19 cellular contexts compared by ENCODE assay signal in genomic region chr9:14750871-14751270, GRCh38. TPM values are rescaled to one million over a fixed set of nuclear protein-coding genes. Genes with fewer than 3 reads are reported as not detected.
DNase-seq lines count a peak whose midpoint lies in the region; ATAC-seq and TF ChIP-seq lines count a peak whose summit lies in the region.
"Had no signal": no experiment of that assay in that cellular context is flagged by ENCODE, and none has a peak within 500 bp of the region (broad histone marks: within the 10 kb centered on the region; RNA-seq: fewer than 3 reads in every experiment).

No MANE protein-coding gene starts in this region.

- WGBS in endodermal cell (ENCODE audit: insufficient coverage in 1 of 2, insufficient read length in 1 of 2), 2 experiments, result 86 to 94% methylated on average over 1 of the region's 1 CpG

- no peak overlapping the region for H3K9ac ChIP-seq in endodermal cell (ENCODE audit: extremely low read depth, low read length, poor library complexity, severe bottlenecking)
- H3K9ac ChIP-seq: KMS-11 had no signal

- H3K4me1 Mint-ChIP-seq in endodermal cell, result peaks cover 78% of the 10 kb centered on the region

- H3K27ac ChIP-seq in right atrium auricular region, result no peak overlapping the region
- no peak overlapping the region for H3K27ac ChIP-seq in endodermal cell (ENCODE audit: low read depth, low read length)
- H3K27ac ChIP-seq: C4-2B, KMS-11 had no signal

- DNase-seq in Right ventricle myocardium inferior (ENCODE audit: missing footprints) (no peak), right atrium auricular region (ENCODE audit: low spot score) (no peak), endodermal cell (no peak), iris pigment epithelial cell (ENCODE audit: low read depth) (peak; percentile 1), NCI-H1048 (lab: John Stamatoyannopoulos, UW) (no peak)
- DNase-seq in stimulated activated CD4-positive, alpha-beta T cell treated with anti-CD3 and anti-CD28 coated beads, Interleukin-12 subunit alpha, Interleukin-12 subunit beta, amount 100 ng/mL, for 4 hours, result no peak
- DNase-seq: 8988T; CD8-positive, alpha-beta memory T cell; GOT3; IMR-90; NCI-H1105; NCI-H446 treated with DMSO at 0.1 percent for 48 hours; NCI-H526 treated with DMSO at 0.1 percent for 48 hours; OCI-M1 had no signal

- H3K4me3 Mint-ChIP-seq in endodermal cell, result no peak overlapping the region
- H3K4me3 Mint-ChIP-seq: CD8-positive, alpha-beta memory T cell had no signal

- H3K27me3 ChIP-seq in right atrium auricular region (no peaks in the 10 kb centered on the region), endodermal cell (ENCODE audit: control insufficient read depth, insufficient read depth, low read length, poor library complexity, severe bottlenecking) (no peaks in the 10 kb centered on the region)

- ATAC-seq in Right ventricle myocardium inferior, result peak; percentile 60
- no peak for ATAC-seq in GM19452 (IDR thresholded peaks at IDR 0.05; ENCODE audit: unreplicated experiment)
- ATAC-seq: HCT116 had no signal

- H3K4me3 ChIP-seq in right atrium auricular region, result no peak overlapping the region
- no peak overlapping the region for H3K4me3 ChIP-seq in endodermal cell (ENCODE audit: low read length)

- H3K27ac Mint-ChIP-seq in endodermal cell, result peak overlapping the region; percentile 1
- H3K27ac Mint-ChIP-seq: CD8-positive, alpha-beta memory T cell had no signal

- no peaks in the 10 kb centered on the region for H3K27me3 Mint-ChIP-seq in endodermal cell (ENCODE audit: insufficient read depth)

- H3K9me3 Mint-ChIP-seq in endodermal cell, result no peaks in the 10 kb centered on the region

- H3K36me3 Mint-ChIP-seq in endodermal cell (ENCODE audit: low read depth), result no peaks in the 10 kb centered on the region
- H3K36me3 Mint-ChIP-seq: CD8-positive, alpha-beta memory T cell had no signal

- TF ChIP-seq CTCF in right atrium auricular region (IDR thresholded peaks at IDR 0.05) (no peak), endodermal cell (conservative IDR thresholded peaks at IDR 0.05) (no peak)

- H3K36me3 ChIP-seq in right atrium auricular region, result no peaks in the 10 kb centered on the region
- no peaks in the 10 kb centered on the region for H3K36me3 ChIP-seq in endodermal cell (ENCODE audit: control insufficient read depth, insufficient read depth, low read length)

- H3K4me1 ChIP-seq in right atrium auricular region, result no peaks in the 10 kb centered on the region
- peaks cover 20% of the 10 kb centered on the region for H3K4me1 ChIP-seq in endodermal cell (ENCODE audit: control insufficient read depth, insufficient read depth, low read length)

- H3K9me3 ChIP-seq in right atrium auricular region (no peaks in the 10 kb centered on the region), endodermal cell (ENCODE audit: control insufficient read depth, low read length) (no peaks in the 10 kb centered on the region)

- intact Hi-C loops in Right ventricle myocardium inferior (cut with DNase I), result no loop called here

RNA-seq across cellular contexts. Expression of gene CER1, which starts 28.3 kb away (rescaled TPM):
- total RNA-seq in Right ventricle myocardium inferior (not detected), right atrium auricular region (not detected), endodermal cell (1,000 to 10,000 TPM in 1 of 2 donors, 100 to 1,000 TPM in 1; 694 to 2,562 TPM)
- polyA plus RNA-seq in endodermal cell (2013, experiment 1 of 2), result 848 TPM
- 1,218 TPM for polyA plus RNA-seq in endodermal cell (2013, experiment 2 of 2)
- total RNA-seq: CD8-positive, alpha-beta memory T cell; Daoy; IMR-90 had no signal
- polyA plus RNA-seq: CD8-positive, alpha-beta memory T cell; IMR-90 had no signal

RNA-seq across cellular contexts. Expression of gene ZDHHC21, which starts 57.6 kb away (rescaled TPM):
- total RNA-seq in Right ventricle myocardium inferior, result 8.0 TPM
- total RNA-seq in right atrium auricular region, result 10 to 100 TPM in 1 of 2 donors, 1 to 10 TPM in 1; 8.0 to 12.1 TPM
- total RNA-seq in endodermal cell, result 10 to 100 TPM; 17.1 to 18.6 TPM
- polyA plus RNA-seq in endodermal cell (2013, experiment 1 of 2), result 10.9 TPM
- polyA plus RNA-seq in endodermal cell (2013, experiment 2 of 2), result 10.8 TPM

Comparison
In these comparisons a context has a peak if more than half of its experiments do, and no peak if none do; other contexts are left out.
1. RNA of gene CER1, which starts 28.3 kb away (total RNA-seq): 694 to 2,562 TPM in endodermal cell; not detected in Right ventricle myocardium inferior (single experiment) and not detected in right atrium auricular region; every median in the first group is over 100 times any median in the second.